ENCODE assay signal across 2 cellular contexts in the genomic region with DNA sequence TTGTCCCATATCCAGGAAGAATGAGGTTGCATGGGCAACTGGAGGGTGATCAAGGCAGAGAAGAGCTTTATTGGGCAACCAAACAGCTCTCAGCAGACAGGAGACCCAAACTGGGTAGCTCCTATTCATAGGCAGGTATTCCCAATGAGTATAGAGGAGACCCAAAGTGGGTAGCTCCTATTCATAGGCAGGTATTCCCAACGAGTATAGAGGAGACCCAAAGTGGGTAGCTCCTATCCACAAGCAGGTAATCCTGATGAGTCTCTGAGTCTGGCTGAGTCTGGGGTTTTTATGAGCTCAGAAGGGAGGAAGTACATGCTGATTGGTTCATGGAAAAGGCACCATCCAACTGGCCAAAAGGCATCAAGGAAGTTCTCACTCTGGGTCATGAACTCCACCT.
A peak's percentile ranks its signal among the peaks of the same experiment; 100 is the strongest.
TF ChIP-seq lines count a peak whose summit lies in the region.

No MANE protein-coding gene starts in this region.

TF ChIP-seq in GM23338, 12 proteins besides CTCF, POLR2A, EP300 and RAD21 (continues in another document):
- TF ChIP-seq ZNF331 (CRISPR knock-in tag; IDR thresholded peaks at IDR 0.05; ENCODE audit: low read depth) (no peak), STAT1 (IDR thresholded peaks at IDR 0.05; ENCODE audit: unreplicated experiment) (no peak), EZH2 (IDR thresholded peaks at IDR 0.05; ENCODE audit: low read depth, unreplicated experiment) (no peak), NANOG (IDR thresholded peaks at IDR 0.05; ENCODE audit: borderline replicate concordance) (no peak), CREB1 (CRISPR knock-in tag; IDR thresholded peaks at IDR 0.05; ENCODE audit: low read depth) (no peak), ZNF462 (CRISPR knock-in tag; IDR thresholded peaks at IDR 0.05) (no peak), ZNF114 (CRISPR knock-in tag; IDR thresholded peaks at IDR 0.05) (no peak), JUNB (IDR thresholded peaks at IDR 0.05; ENCODE audit: unreplicated experiment) (no peak), POLR2AphosphoS5 (IDR thresholded peaks at IDR 0.05; ENCODE audit: low read depth) (no peak), ETS1 (IDR thresholded peaks at IDR 0.05) (no peak), EZH2phosphoT487 (IDR thresholded peaks at IDR 0.05; ENCODE audit: unreplicated experiment) (no peak)

TF ChIP-seq in K562, 482 proteins besides CTCF, POLR2A, EP300 and RAD21 (continues in another document):
- TF ChIP-seq SLC30A9 (CRISPR knock-in tag; IDR thresholded peaks at IDR 0.05) (no peak), ARNT (IDR thresholded peaks at IDR 0.05) (no peak), ZNF586 (CRISPR knock-in tag; conservative IDR thresholded peaks at IDR 0.05) (no peak), TRIM28 (IDR thresholded peaks at IDR 0.05) (peak; percentile 98), ZBTB33 (CRISPR knock-in tag; IDR thresholded peaks at IDR 0.05) (no peak), ETV1 (tag; conservative IDR thresholded peaks at IDR 0.05; ENCODE audit: low read depth) (no peak), MTA3 (IDR thresholded peaks at IDR 0.05; ENCODE audit: borderline replicate concordance) (0 out of 2 replicates have a peak, but pooled peaks have one; percentile 53), XRCC3 (IDR thresholded peaks at IDR 0.05) (peak; percentile 82; the same call in 1 of the 2 replicates), SMAD4 (CRISPR knock-in tag; conservative IDR thresholded peaks at IDR 0.05) (no peak), STAT5B (CRISPR knock-in tag; IDR thresholded peaks at IDR 0.05) (no peak), OTX1 (CRISPR knock-in tag; IDR thresholded peaks at IDR 0.05) (no peak), FOS (IDR thresholded peaks at IDR 0.05; ENCODE audit: extremely low read depth, insufficient read length) (no peak), ZEB2 (IDR thresholded peaks at IDR 0.05) (peak; percentile 63), CBX1 (IDR thresholded peaks at IDR 0.05; ENCODE audit: low read depth) (peak; percentile 65; the same call in 1 of the 2 replicates), ZNF143 (CRISPR knock-in tag; IDR thresholded peaks at IDR 0.05) (no peak), CBX3 (IDR thresholded peaks at IDR 0.05; ENCODE audit: borderline replicate concordance in 1 of 2, low read length in 2 of 2) (peak in 1 of 2 experiments; percentile 99; a peak in 2 of 3 replicates), SMARCC2 (IDR thresholded peaks at IDR 0.05; ENCODE audit: low read depth) (no peak), ZNF217 (CRISPR knock-in tag; IDR thresholded peaks at IDR 0.05) (no peak), PHF21A (IDR thresholded peaks at IDR 0.05; ENCODE audit: borderline replicate concordance, low read depth) (no peak), ATF7 (IDR thresholded peaks at IDR 0.05) (no peak), ZNF766 (CRISPR knock-in tag; conservative IDR thresholded peaks at IDR 0.05) (no peak), TRIM24 (IDR thresholded peaks at IDR 0.05) (peak; percentile 28 to 80; a peak in 2 of 4 replicates), THAP12 (CRISPR knock-in tag; IDR thresholded peaks at IDR 0.05) (no peak), PCBP1 (IDR thresholded peaks at IDR 0.05; ENCODE audit: low read depth, low read length, poor library complexity, severe bottlenecking) (no peak), ZNF280A (IDR thresholded peaks at IDR 0.05; ENCODE audit: low read depth, partially characterized antibody) (peak; percentile 99), ILK (tag; IDR thresholded peaks at IDR 0.05; ENCODE audit: borderline replicate concordance, low read depth) (no peak), ELF1 (tag; IDR thresholded peaks at IDR 0.05) (no peak), PRMT5 (CRISPR knock-in tag; IDR thresholded peaks at IDR 0.05) (no peak), CUX1 (CRISPR knock-in tag; IDR thresholded peaks at IDR 0.05) (no peak), ILF3 (IDR thresholded peaks at IDR 0.05; ENCODE audit: borderline replicate concordance) (no peak)
- TF ChIP-seq, protein P1, sequence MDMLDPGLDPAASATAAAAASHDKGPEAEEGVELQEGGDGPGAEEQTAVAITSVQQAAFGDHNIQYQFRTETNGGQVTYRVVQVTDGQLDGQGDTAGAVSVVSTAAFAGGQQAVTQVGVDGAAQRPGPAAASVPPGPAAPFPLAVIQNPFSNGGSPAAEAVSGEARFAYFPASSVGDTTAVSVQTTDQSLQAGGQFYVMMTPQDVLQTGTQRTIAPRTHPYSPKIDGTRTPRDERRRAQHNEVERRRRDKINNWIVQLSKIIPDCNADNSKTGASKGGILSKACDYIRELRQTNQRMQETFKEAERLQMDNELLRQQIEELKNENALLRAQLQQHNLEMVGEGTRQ (CRISPR knock-in tag; IDR thresholded peaks at IDR 0.05), result no peak
- TF ChIP-seq, protein P2, sequence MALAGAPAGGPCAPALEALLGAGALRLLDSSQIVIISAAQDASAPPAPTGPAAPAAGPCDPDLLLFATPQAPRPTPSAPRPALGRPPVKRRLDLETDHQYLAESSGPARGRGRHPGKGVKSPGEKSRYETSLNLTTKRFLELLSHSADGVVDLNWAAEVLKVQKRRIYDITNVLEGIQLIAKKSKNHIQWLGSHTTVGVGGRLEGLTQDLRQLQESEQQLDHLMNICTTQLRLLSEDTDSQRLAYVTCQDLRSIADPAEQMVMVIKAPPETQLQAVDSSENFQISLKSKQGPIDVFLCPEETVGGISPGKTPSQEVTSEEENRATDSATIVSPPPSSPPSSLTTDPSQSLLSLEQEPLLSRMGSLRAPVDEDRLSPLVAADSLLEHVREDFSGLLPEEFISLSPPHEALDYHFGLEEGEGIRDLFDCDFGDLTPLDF (CRISPR knock-in tag; IDR thresholded peaks at IDR 0.05), result no peak
- TF ChIP-seq, protein P3, sequence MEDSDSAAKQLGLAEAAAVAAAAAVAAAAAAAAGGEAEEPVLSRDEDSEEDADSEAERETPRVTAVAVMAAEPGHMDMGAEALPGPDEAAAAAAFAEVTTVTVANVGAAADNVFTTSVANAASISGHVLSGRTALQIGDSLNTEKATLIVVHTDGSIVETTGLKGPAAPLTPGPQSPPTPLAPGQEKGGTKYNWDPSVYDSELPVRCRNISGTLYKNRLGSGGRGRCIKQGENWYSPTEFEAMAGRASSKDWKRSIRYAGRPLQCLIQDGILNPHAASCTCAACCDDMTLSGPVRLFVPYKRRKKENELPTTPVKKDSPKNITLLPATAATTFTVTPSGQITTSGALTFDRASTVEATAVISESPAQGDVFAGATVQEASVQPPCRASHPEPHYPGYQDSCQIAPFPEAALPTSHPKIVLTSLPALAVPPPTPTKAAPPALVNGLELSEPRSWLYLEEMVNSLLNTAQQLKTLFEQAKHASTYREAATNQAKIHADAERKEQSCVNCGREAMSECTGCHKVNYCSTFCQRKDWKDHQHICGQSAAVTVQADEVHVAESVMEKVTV (CRISPR knock-in tag; IDR thresholded peaks at IDR 0.05), result no peak
- TF ChIP-seq, protein P4, sequence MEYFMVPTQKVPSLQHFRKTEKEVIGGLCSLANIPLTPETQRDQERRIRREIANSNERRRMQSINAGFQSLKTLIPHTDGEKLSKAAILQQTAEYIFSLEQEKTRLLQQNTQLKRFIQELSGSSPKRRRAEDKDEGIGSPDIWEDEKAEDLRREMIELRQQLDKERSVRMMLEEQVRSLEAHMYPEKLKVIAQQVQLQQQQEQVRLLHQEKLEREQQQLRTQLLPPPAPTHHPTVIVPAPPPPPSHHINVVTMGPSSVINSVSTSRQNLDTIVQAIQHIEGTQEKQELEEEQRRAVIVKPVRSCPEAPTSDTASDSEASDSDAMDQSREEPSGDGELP (CRISPR knock-in tag; IDR thresholded peaks at IDR 0.05; ENCODE audit: borderline replicate concordance), result no peak
- TF ChIP-seq, protein P5, sequence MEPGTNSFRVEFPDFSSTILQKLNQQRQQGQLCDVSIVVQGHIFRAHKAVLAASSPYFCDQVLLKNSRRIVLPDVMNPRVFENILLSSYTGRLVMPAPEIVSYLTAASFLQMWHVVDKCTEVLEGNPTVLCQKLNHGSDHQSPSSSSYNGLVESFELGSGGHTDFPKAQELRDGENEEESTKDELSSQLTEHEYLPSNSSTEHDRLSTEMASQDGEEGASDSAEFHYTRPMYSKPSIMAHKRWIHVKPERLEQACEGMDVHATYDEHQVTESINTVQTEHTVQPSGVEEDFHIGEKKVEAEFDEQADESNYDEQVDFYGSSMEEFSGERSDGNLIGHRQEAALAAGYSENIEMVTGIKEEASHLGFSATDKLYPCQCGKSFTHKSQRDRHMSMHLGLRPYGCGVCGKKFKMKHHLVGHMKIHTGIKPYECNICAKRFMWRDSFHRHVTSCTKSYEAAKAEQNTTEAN (CRISPR knock-in tag; IDR thresholded peaks at IDR 0.05), result no peak
- TF ChIP-seq, protein P6, sequence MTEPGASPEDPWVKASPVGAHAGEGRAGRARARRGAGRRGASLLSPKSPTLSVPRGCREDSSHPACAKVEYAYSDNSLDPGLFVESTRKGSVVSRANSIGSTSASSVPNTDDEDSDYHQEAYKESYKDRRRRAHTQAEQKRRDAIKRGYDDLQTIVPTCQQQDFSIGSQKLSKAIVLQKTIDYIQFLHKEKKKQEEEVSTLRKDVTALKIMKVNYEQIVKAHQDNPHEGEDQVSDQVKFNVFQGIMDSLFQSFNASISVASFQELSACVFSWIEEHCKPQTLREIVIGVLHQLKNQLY (CRISPR knock-in tag; conservative IDR thresholded peaks at IDR 0.05), result no peak
